ENCODE assay signal across 33 cellular contexts in the genomic region with DNA sequence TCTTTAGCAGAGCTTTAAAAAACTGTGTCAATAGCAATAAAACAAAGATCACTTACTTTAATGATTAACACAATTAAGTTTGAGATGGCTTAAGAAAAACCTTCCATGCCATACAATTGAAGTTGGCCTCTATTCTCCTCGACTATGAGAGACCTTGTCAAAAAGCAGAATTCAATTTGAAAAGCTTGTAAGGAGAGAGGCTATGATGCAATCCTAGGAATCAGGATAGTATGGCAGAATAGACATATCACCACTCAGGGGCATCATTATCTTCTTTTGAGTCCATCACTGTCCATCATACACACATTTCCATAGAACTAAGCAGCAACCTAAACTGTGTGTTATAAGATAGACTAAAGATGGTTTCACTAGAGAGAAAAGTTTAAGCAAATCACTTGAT.
"Had no signal": no experiment of that assay in that cellular context is flagged by ENCODE, and none has a peak within 500 bp of the region (broad histone marks: within the 10 kb centered on the region; RNA-seq: fewer than 3 reads in every experiment).

No MANE protein-coding gene starts in this region.

- H3K9me3 ChIP-seq: MG63 had no signal

- H3K4me2 ChIP-seq: PC-9 had no signal

- ATAC-seq: activated CD8-positive, alpha-beta memory T cell treated with anti-CD3 and anti-CD28 coated beads, Interleukin-2, amount 10 ng/mL, durations not matched to agents 7 days and 5 days; Right ventricle myocardium inferior had no signal

- H3K27ac ChIP-seq: brain microvascular endothelial cell, PC-9, RWPE1, VCaP had no signal

- H3K4me3 ChIP-seq: MG63, PC-9 had no signal

- H3K27me3 ChIP-seq: brain microvascular endothelial cell, MG63 had no signal

- DNase-seq: activated B cell treated with CpG ODN at 0.5 μM for 24 hours; activated CD4-positive, alpha-beta memory T cell treated with anti-CD3 and anti-CD28 coated beads, Interleukin-2, amount 10 ng/mL, durations not matched to agents 7 days and 5 days; activated CD4-positive, alpha-beta T cell treated with anti-CD3 and anti-CD28 coated beads for 4 hours; activated CD4-positive, CD25-positive, alpha-beta regulatory T cell treated with anti-CD3 and anti-CD28 coated beads, Interleukin-2, amount 50 U/mL, for 72 hours; activated CD8-positive, alpha-beta memory T cell treated with anti-CD3 and anti-CD28 coated beads for 24 hours; activated CD8-positive, alpha-beta memory T cell treated with anti-CD3 and anti-CD28 coated beads, Interleukin-2, amount 10 ng/mL, durations not matched to agents 7 days and 5 days; activated CD8-positive, alpha-beta memory T cell treated with anti-CD3 and anti-CD28 coated beads, Interleukin-2, amount 50 U/mL, for 48 hours; activated effector memory CD4-positive, alpha-beta T cell treated with Interleukin-2 at 50 U/mL for 16 hours; activated naive CD4-positive, alpha-beta T cell treated with anti-CD3 and anti-CD28 coated beads, Interleukin-2, amount 10 ng/mL, durations not matched to agents 7 days and 5 days; activated T-cell treated with anti-CD3 and anti-CD28 coated beads, Interleukin-2, amount 50 U/mL, for 48 hours; amniotic stem cell; aorta; brain microvascular endothelial cell; central memory CD4-positive, alpha-beta T cell; Kasumi-1; MG63; NCI-H1048; NCI-H1105 treated with DMSO at 0.1 percent for 48 hours; NCI-H1436; NCI-H1694 treated with DMSO at 0.1 percent for 48 hours; NCI-H2029; NCI-H345; NCI-H524 treated with DMSO at 0.1 percent for 48 hours; PC-9; SIG-M5; SW 1271; T-helper 1 cell; T-helper 2 cell; T-helper 9 cell had no signal

- FAIRE-seq: RCC 7860 had no signal

- H2AFZ ChIP-seq: PC-9 had no signal
